ENCODE assay signal across 14 cellular contexts in genomic region chr3:180250172-180250571, GRCh38.
A peak's percentile ranks its signal among the peaks of the same experiment; 100 is the strongest.
DNase-seq lines count a peak whose midpoint lies in the region; TF ChIP-seq lines count a peak whose summit lies in the region.
"Had no signal": no experiment of that assay in that cellular context is flagged by ENCODE, and none has a peak within 500 bp of the region (broad histone marks: within the 10 kb centered on the region; RNA-seq: fewer than 3 reads in every experiment).

No MANE protein-coding gene starts in this region.

- no TSS peak for BruUV-seq in PC-9 (replicated peaks; lab: Mats Ljungman, UMichigan)

- CTCF ChIA-PET in PC-9 (lab: Charles Lee): no interaction called here

- H3K79me2 ChIP-seq in GM23248 (ENCODE audit: insufficient read depth): no peaks in the 10 kb centered on the region
- H3K79me2 ChIP-seq in PC-9 (ENCODE audit: low read depth): no peaks in the 10 kb centered on the region

- H4K20me1 ChIP-seq in GM23248 (ENCODE audit: insufficient read depth): no peaks in the 10 kb centered on the region
- H4K20me1 ChIP-seq in PC-9 (ENCODE audit: insufficient read depth): no peaks in the 10 kb centered on the region

- no peaks in the 10 kb centered on the region for H3K9me2 ChIP-seq in GM23248 (ENCODE audit: insufficient read depth)
- no peaks in the 10 kb centered on the region for H3K9me2 ChIP-seq in PC-9 (ENCODE audit: insufficient read depth)

- H3F3A ChIP-seq in GM23248 (ENCODE audit: insufficient read depth): no peaks in the 10 kb centered on the region
- no peaks in the 10 kb centered on the region; the same call in 1 of the 2 replicates for H3F3A ChIP-seq in PC-9 (ENCODE audit: insufficient read depth, low read depth)

- intact Hi-C loops in PC-9 (cut with micrococcal nuclease; ENCODE audit: unreplicated experiment): no loop called here

- H3K9me3 ChIP-seq in GM23248 (ENCODE audit: low read depth) (no peaks in the 10 kb centered on the region), PC-9 (ENCODE audit: insufficient read depth, low read depth) (no peaks in the 10 kb centered on the region), tibial nerve (no peaks in the 10 kb centered on the region)
- H3K9me3 ChIP-seq: BE2C had no signal

- H3K27ac ChIP-seq in GM23248 (no peak overlapping the region), PC-9 (no peak overlapping the region), tibial nerve (no peak overlapping the region)

- TF ChIP-seq CTCF in PC-9 (conservative IDR thresholded peaks at IDR 0.05) (no peak), fibroblast of the aortic adventitia (IDR thresholded peaks at IDR 0.05; ENCODE audit: insufficient read depth, low read length) (no peak), tibial nerve (IDR thresholded peaks at IDR 0.05) (no peak)

- TF ChIP-seq POLR2A in tibial nerve (IDR thresholded peaks at IDR 0.05): no peak

- H3K4me1 ChIP-seq in GM23248 (ENCODE audit: insufficient read depth) (no peaks in the 10 kb centered on the region), PC-9 (replicated peaks; ENCODE audit: insufficient read depth) (peaks cover 13% of the 10 kb centered on the region), tibial nerve (no peaks in the 10 kb centered on the region)
- H3K4me1 ChIP-seq: BE2C had no signal

- no peak for TF ChIP-seq EP300 in tibial nerve (IDR thresholded peaks at IDR 0.05)

- no peaks in the 10 kb centered on the region for H3K27me3 ChIP-seq in GM23248 (replicated peaks; ENCODE audit: insufficient read depth)
- H3K27me3 ChIP-seq in PC-9 (ENCODE audit: insufficient read depth, low read depth): no peaks in the 10 kb centered on the region
- no peaks in the 10 kb centered on the region for H3K27me3 ChIP-seq in tibial nerve
- H3K27me3 ChIP-seq: BE2C had no signal

- no peak overlapping the region for H2AFZ ChIP-seq in GM23248
- no peak overlapping the region for H2AFZ ChIP-seq in PC-9

- in situ Hi-C loops in GM23248 (cut with MboI): no loop called here

- POLR2A ChIA-PET in PC-9 (lab: Charles Lee; ENCODE audit: unreplicated experiment): no interaction called here

- H3K4me2 ChIP-seq in GM23248 (ENCODE audit: unreplicated experiment) (no peak overlapping the region), PC-9 (peak overlapping the region; percentile 17; the same call in 1 of the 2 replicates)

- WGBS in GM23248 (ENCODE audit: low coverage in 1 of 2, low lambda C conversion rate in 2 of 2, missing lambda C conversion rate in 2 of 2), 2 experiments: 8 to 20% methylated on average over 2 of the region's 2 CpGs
- WGBS in tibial nerve, 2 donors: 72 to 81% methylated on average over 2 of the region's 2 CpGs

- no peaks in the 10 kb centered on the region for H3K36me3 ChIP-seq in GM23248 (ENCODE audit: low read depth)
- no peaks in the 10 kb centered on the region for H3K36me3 ChIP-seq in PC-9 (ENCODE audit: low read depth)
- no peaks in the 10 kb centered on the region for H3K36me3 ChIP-seq in tibial nerve
- H3K36me3 ChIP-seq: BE2C had no signal

- no peak overlapping the region for H3K4me3 ChIP-seq in GM23248
- H3K4me3 ChIP-seq in PC-9: no peak overlapping the region
- no peak overlapping the region for H3K4me3 ChIP-seq in fibroblast of the aortic adventitia (ENCODE audit: low read depth, low read length)
- no peak overlapping the region for H3K4me3 ChIP-seq in tibial nerve

- H3K9ac ChIP-seq in GM23248: no peak overlapping the region

- DNase-seq in COR-L47 (lab: John Stamatoyannopoulos, UW): peak; percentile 22
- peak; percentile 43 for DNase-seq in GM23248
- DNase-seq in PC-9: peak in 1 of 2 experiments; percentile 69
- DNase-seq in fibroblast of the aortic adventitia (ENCODE audit: low read depth): peak; percentile 66
- no peak for DNase-seq in NCI-H1092 treated with DMSO at 0.1 percent for 48 hours (lab: John Stamatoyannopoulos, UW)
- no peak for DNase-seq in tibial nerve (ENCODE audit: low spot score in 2 of 2)
- DNase-seq in NOMO-1 (lab: John Stamatoyannopoulos, UW; ENCODE audit: unreplicated experiment in 2 of 2): no peak
- DNase-seq: activated CD4-positive, alpha-beta T cell treated with anti-CD3 and anti-CD28 coated beads, Interleukin-2, amount 50 U/mL, for 48 hours; activated T-cell treated with anti-CD3 and anti-CD28 coated beads, Interleukin-2, amount 50 U/mL, for 1 hour; BE2C; naive thymus-derived CD4-positive, alpha-beta T cell; NCI-H1694; NCI-H526 treated with DMSO at 0.1 percent for 48 hours; posterior cingulate gyrus had no signal

Comparison
In these comparisons a context has a peak if more than half of its experiments do, and no peak if none do; other contexts are left out.
1. DNase-seq: peak in COR-L47 (single experiment), GM23248 (single experiment) and fibroblast of the aortic adventitia (single experiment); none in NCI-H1092 treated with DMSO at 0.1 percent for 48 hours (single experiment), tibial nerve (0 of 2) and NOMO-1 (0 of 2).